ENCODE assay signal across 8 cellular contexts in the genomic region with DNA sequence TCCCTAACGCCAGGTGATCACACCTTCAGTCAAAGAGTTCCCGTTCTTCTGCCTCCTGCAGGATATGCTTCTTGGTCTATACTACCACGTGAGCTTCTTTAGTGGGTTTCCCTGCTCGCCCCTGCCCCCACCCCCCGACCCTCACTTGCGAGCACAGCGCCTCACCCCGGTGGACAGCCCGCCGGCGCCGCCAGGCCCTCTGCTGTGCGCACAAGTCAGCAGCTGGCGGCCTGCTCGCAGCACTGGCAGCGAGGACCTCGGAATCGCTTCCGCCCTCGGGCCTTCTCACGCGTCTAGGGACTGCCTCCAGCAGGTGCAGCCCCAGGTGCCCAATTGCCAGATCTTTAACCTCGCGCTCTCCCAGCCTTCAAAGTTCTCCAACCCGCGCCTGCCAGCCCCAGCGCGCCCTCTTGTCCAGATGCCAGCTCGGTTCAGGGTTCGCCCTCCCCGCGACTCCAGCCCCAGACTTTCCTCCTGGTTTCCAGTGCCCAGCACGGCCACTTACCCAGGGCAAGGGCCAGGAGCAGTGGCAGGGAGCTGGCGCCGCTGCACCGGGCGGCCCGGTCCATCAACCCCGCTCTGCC. TPM values are rescaled to one million over a fixed set of nuclear protein-coding genes. Genes with fewer than 3 reads are reported as not detected.
A peak's percentile ranks its signal among the peaks of the same experiment; 100 is the strongest.
DNase-seq lines count a peak whose midpoint lies in the region; ATAC-seq and TF ChIP-seq lines count a peak whose summit lies in the region.
"Had no signal": no experiment of that assay in that cellular context is flagged by ENCODE, and none has a peak within 500 bp of the region (broad histone marks: within the 10 kb centered on the region; RNA-seq: fewer than 3 reads in every experiment).

No MANE protein-coding gene starts in this region.

- no peak overlapping the region for H3K27ac Mint-ChIP-seq in activated CD4-positive, alpha-beta memory T cell treated with anti-CD3 and anti-CD28 coated beads for 36 hours

- DNase-seq in LNCaP clone FGC (ENCODE audit: low read depth) = no peak
- DNase-seq in activated CD4-positive, alpha-beta memory T cell treated with anti-CD3 and anti-CD28 coated beads for 36 hours = peak; percentile 30
- peak; percentile 14 to 63 (median 29) for DNase-seq in heart left ventricle
- DNase-seq in posterior vena cava (ENCODE audit: low spot score) = peak; percentile 84
- no peak for DNase-seq in KG1 (lab: John Stamatoyannopoulos, UW)

- H3K4me3 ChIP-seq in LNCaP clone FGC (ENCODE audit: low read depth, low read length) = peak overlapping the region; percentile 61
- H3K4me3 ChIP-seq in heart left ventricle = peak overlapping the region; percentile 22 to 67 (median 56)

- peak in 3 of 4 donors; percentile 67 to 83 (median 72) for ATAC-seq in heart left ventricle
- no peak for ATAC-seq in HG03439 (IDR thresholded peaks at IDR 0.05; ENCODE audit: unreplicated experiment)

- 1 to 2% (median 1%) methylated on average over 24 to 39 of the region's 39 CpGs for WGBS in heart left ventricle, 4 donors

- peaks cover 32% of the 10 kb centered on the region for H3K27me3 Mint-ChIP-seq in activated CD4-positive, alpha-beta memory T cell treated with anti-CD3 and anti-CD28 coated beads for 36 hours

- H3K27ac ChIP-seq in heart left ventricle = peak overlapping the region in 2 of 12 donors; percentile 51 to 91

- POLR2A ChIA-PET in activated CD4-positive, alpha-beta memory T cell treated with anti-CD3 and anti-CD28 coated beads for 36 hours (lab: Charles Lee) = no interaction called here

- CTCF ChIA-PET in activated CD4-positive, alpha-beta memory T cell treated with anti-CD3 and anti-CD28 coated beads for 36 hours (lab: Charles Lee) = no interaction called here

- TF ChIP-seq CTCF in GM12872 (IDR thresholded peaks at IDR 0.05; ENCODE audit: insufficient read depth, low read depth, low read length) (peak; percentile 1; the same call in 1 of the 3 replicates), LNCaP clone FGC (IDR thresholded peaks at IDR 0.05; ENCODE audit: control insufficient read depth, extremely low read depth, insufficient read depth) (peak; percentile 30), heart left ventricle (IDR thresholded peaks at IDR 0.05) (peak in 4 of 12 donors; percentile 6 to 22 (median 18))

- H3K36me3 Mint-ChIP-seq in activated CD4-positive, alpha-beta memory T cell treated with anti-CD3 and anti-CD28 coated beads for 36 hours = no peaks in the 10 kb centered on the region

- H3K9me3 Mint-ChIP-seq in activated CD4-positive, alpha-beta memory T cell treated with anti-CD3 and anti-CD28 coated beads for 36 hours = no peaks in the 10 kb centered on the region

- H3K27me3 ChIP-seq in heart left ventricle = peaks cover 0 to 34% (median 7%) of the 10 kb centered on the region in 9 donors

- H3K4me1 ChIP-seq in heart left ventricle = peaks cover 0 to 14% (median 0%) of the 10 kb centered on the region in 12 donors

- H3K9me3 ChIP-seq in heart left ventricle = no peaks in the 10 kb centered on the region

- intact Hi-C loops in activated CD4-positive, alpha-beta memory T cell treated with anti-CD3 and anti-CD28 coated beads for 36 hours (cut with micrococcal nuclease) = no loop called here
- intact Hi-C loops in heart left ventricle (cut with DNase I) (no loop called here), posterior vena cava (cut with DNase I) (no loop called here)

- no peaks in the 10 kb centered on the region for H3K36me3 ChIP-seq in heart left ventricle

- peak overlapping the region; percentile 35 for H3K4me3 Mint-ChIP-seq in activated CD4-positive, alpha-beta memory T cell treated with anti-CD3 and anti-CD28 coated beads for 36 hours

- TF ChIP-seq POLR2A in heart left ventricle (IDR thresholded peaks at IDR 0.05) = no peak

- H3K4me1 Mint-ChIP-seq in activated CD4-positive, alpha-beta memory T cell treated with anti-CD3 and anti-CD28 coated beads for 36 hours (ENCODE audit: low read depth) = peaks cover 5% of the 10 kb centered on the region

RNA-seq across cellular contexts. Expression of gene BTC, which starts 0.5 kb away (rescaled TPM):
- not detected for total RNA-seq in activated CD4-positive, alpha-beta memory T cell treated with anti-CD3 and anti-CD28 coated beads for 36 hours
- total RNA-seq in heart left ventricle (under 1 TPM in 7 of 9 donors, not detected in 2; 0.10 to 0.59 (median 0.44) TPM), posterior vena cava (1 to 10 TPM; 2.9 to 3.8 TPM)
- under 1 TPM; 0.06 to 0.15 TPM for polyA plus RNA-seq in heart left ventricle
- total RNA-seq: activated CD8-positive, alpha-beta memory T cell treated with anti-CD3 and anti-CD28 coated beads for 36 hours had no signal

Comparison
In these comparisons a context has a peak if more than half of its experiments do, and no peak if none do; other contexts are left out.
1. DNase-seq: peak in activated CD4-positive, alpha-beta memory T cell treated with anti-CD3 and anti-CD28 coated beads for 36 hours (single experiment), heart left ventricle (5 of 5) and posterior vena cava (single experiment); none in LNCaP clone FGC (single experiment) and KG1 (single experiment).